In the genomic region with DNA sequence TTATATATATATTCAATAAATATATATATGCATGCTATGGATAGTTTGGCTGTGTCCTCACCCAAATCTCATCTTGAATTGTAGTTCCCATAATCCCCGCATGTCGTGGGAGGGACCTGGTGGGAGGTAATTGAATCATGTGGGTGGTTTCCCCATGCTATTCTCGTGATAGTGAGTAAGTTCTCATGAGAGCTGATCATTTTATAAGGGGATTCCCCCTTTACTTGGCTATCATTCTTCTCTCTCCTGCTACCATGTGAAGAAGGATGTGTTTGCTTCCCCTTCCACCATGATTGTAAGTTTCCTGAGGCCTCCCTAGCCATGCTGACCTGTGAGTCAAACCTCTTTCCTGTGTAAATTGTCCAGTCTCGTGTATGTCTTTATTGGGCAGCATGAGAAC, we compare ENCODE assay signal across 5 cellular contexts. TPM values are rescaled to one million over a fixed set of nuclear protein-coding genes. Genes with fewer than 3 reads are reported as not detected.
"Had no signal": no experiment of that assay in that cellular context is flagged by ENCODE, and none has a peak within 500 bp of the region (broad histone marks: within the 10 kb centered on the region; RNA-seq: fewer than 3 reads in every experiment).

No MANE protein-coding gene starts in this region.

RNA-seq across cellular contexts. Expression of gene GBP6, which starts 10.0 kb away (rescaled TPM):
- total RNA-seq: GM23248, H7, HepG2, HFFc6, HT1080 had no signal
